Comparison of ENCODE assay signal across 1 cellular context in genomic region chr15:73504885-73505284, GRCh38.
TF ChIP-seq lines count a peak whose summit lies in the region.

No MANE protein-coding gene starts in this region.

TF ChIP-seq in K562, 482 proteins besides CTCF, POLR2A, EP300 and RAD21 (continued from another document and continues in another):
- TF ChIP-seq TBL1XR1 (IDR thresholded peaks at IDR 0.05; ENCODE audit: low read length in 2 of 2) (peak; percentile 47 to 67; a peak in 2 of 4 replicates), GATA2 (CRISPR knock-in tag; IDR thresholded peaks at IDR 0.05) (peak; percentile 58; the same call in 1 of the 2 replicates), ZNF699 (CRISPR knock-in tag; IDR thresholded peaks at IDR 0.05; ENCODE audit: insufficient replicate concordance) (no peak), FOXM1 (IDR thresholded peaks at IDR 0.05; ENCODE audit: low read depth) (peak; percentile 75), FOXM1 (CRISPR knock-in tag; IDR thresholded peaks at IDR 0.05; ENCODE audit: low read depth) (no peak), MAFK (IDR thresholded peaks at IDR 0.05; ENCODE audit: low read length) (no peak), RFX1 (IDR thresholded peaks at IDR 0.05) (no peak), MTA2 (IDR thresholded peaks at IDR 0.05; ENCODE audit: low read depth) (peak; percentile 94), CREB5 (CRISPR knock-in tag; IDR thresholded peaks at IDR 0.05) (no peak), ZNF766 (CRISPR knock-in tag; conservative IDR thresholded peaks at IDR 0.05) (no peak), ZNF445 (CRISPR knock-in tag; IDR thresholded peaks at IDR 0.05; ENCODE audit: low read depth) (no peak), RUNX1 (IDR thresholded peaks at IDR 0.05; ENCODE audit: low read depth) (no peak), ADNP (tag; IDR thresholded peaks at IDR 0.05) (peak; percentile 66; the same call in 1 of the 2 replicates), CTCFL (IDR thresholded peaks at IDR 0.05; ENCODE audit: borderline replicate concordance, insufficient read depth, low read depth, low read length, poor library complexity, severe bottlenecking) (no peak), ARID3A (IDR thresholded peaks at IDR 0.05; ENCODE audit: borderline replicate concordance, low read depth, low read length) (peak; percentile 33; the same call in 1 of the 2 replicates), NCOA4 (IDR thresholded peaks at IDR 0.05; ENCODE audit: partially characterized antibody) (no peak), HEY1 (CRISPR knock-in tag; IDR thresholded peaks at IDR 0.05; ENCODE audit: borderline replicate concordance) (no peak), MED1 (CRISPR knock-in tag; IDR thresholded peaks at IDR 0.05; ENCODE audit: borderline replicate concordance) (no peak), TCF3 (CRISPR knock-in tag; IDR thresholded peaks at IDR 0.05) (peak; percentile 87), ZFPM2 (CRISPR knock-in tag; IDR thresholded peaks at IDR 0.05) (no peak), CBX8 (IDR thresholded peaks at IDR 0.05; ENCODE audit: borderline replicate concordance, extremely low read depth, low read depth, low read length, poor library complexity, severe bottlenecking) (no peak), NR2C1 (IDR thresholded peaks at IDR 0.05) (no peak; the same call in 1 of the 2 replicates), NR2C1 (tag; IDR thresholded peaks at IDR 0.05) (no peak), CBFA2T3 (IDR thresholded peaks at IDR 0.05) (peak; percentile 97), CBX3 (IDR thresholded peaks at IDR 0.05; ENCODE audit: borderline replicate concordance in 1 of 2, low read length in 2 of 2) (no peak), EZH2 (IDR thresholded peaks at IDR 0.05; ENCODE audit: borderline replicate concordance, low read depth, low read length) (no peak; the same call in 1 of the 2 replicates), ARNT (IDR thresholded peaks at IDR 0.05) (peak in 1 of 2 experiments; percentile 85; a peak in 2 of 4 replicates), E2F6 (IDR thresholded peaks at IDR 0.05; ENCODE audit: borderline replicate concordance in 1 of 2, extremely low read depth in 1 of 2, insufficient read depth in 1 of 2, insufficient read length in 1 of 2, low read depth in 1 of 2, low read length in 1 of 2, poor library complexity in 1 of 2, severe bottlenecking in 1 of 2) (no peak), TSHZ1 (CRISPR knock-in tag; IDR thresholded peaks at IDR 0.05) (no peak), TEAD4 (IDR thresholded peaks at IDR 0.05; ENCODE audit: low read length) (peak; percentile 92), TEAD4 (CRISPR knock-in tag; IDR thresholded peaks at IDR 0.05; ENCODE audit: borderline replicate concordance) (no peak), SMARCA4 (IDR thresholded peaks at IDR 0.05) (peak; percentile 95), NRF1 (conservative IDR thresholded peaks at IDR 0.05 in 1 of 2, IDR thresholded peaks at IDR 0.05 in 1 of 2) (no peak), KHSRP (IDR thresholded peaks at IDR 0.05) (no peak), TRIM25 (IDR thresholded peaks at IDR 0.05; ENCODE audit: borderline replicate concordance) (no peak), ZNF384 (IDR thresholded peaks at IDR 0.05; ENCODE audit: low read depth, low read length) (peak; percentile 95), RBM25 (IDR thresholded peaks at IDR 0.05; ENCODE audit: low read depth, low read length, severe bottlenecking) (no peak), FOXA1 (IDR thresholded peaks at IDR 0.05; ENCODE audit: borderline replicate concordance) (no peak), CHD4 (IDR thresholded peaks at IDR 0.05; ENCODE audit: insufficient read depth, insufficient replicate concordance, low read depth, low read length, poor library complexity, severe bottlenecking) (no peak), HNRNPK (IDR thresholded peaks at IDR 0.05; ENCODE audit: low read depth, low read length, poor library complexity, severe bottlenecking) (no peak), ZKSCAN1 (IDR thresholded peaks at IDR 0.05; ENCODE audit: low read depth, low read length) (no peak), NBN (IDR thresholded peaks at IDR 0.05; ENCODE audit: low read depth) (peak; percentile 82), ELF1 (tag; IDR thresholded peaks at IDR 0.05) (no peak), CC2D1A (IDR thresholded peaks at IDR 0.05) (peak; percentile 74; the same call in 1 of the 2 replicates), IFI16 (CRISPR knock-in tag; IDR thresholded peaks at IDR 0.05) (no peak), RNF2 (IDR thresholded peaks at IDR 0.05) (peak; percentile 30; the same call in 1 of the 2 replicates), HSF4 (CRISPR knock-in tag; IDR thresholded peaks at IDR 0.05; ENCODE audit: borderline replicate concordance) (no peak), HDAC1 (IDR thresholded peaks at IDR 0.05) (peak in 1 of 2 experiments; percentile 45; a peak in 1 of 4 replicates), TAL1 (IDR thresholded peaks at IDR 0.05) (peak; percentile 96), STAT5A (IDR thresholded peaks at IDR 0.05; ENCODE audit: borderline replicate concordance, low read length) (peak; percentile 66; the same call in 1 of the 2 replicates), HLTF (IDR thresholded peaks at IDR 0.05) (0 out of 2 replicates have a peak, but pooled peaks have one; percentile 27), ESRRB (CRISPR knock-in tag; IDR thresholded peaks at IDR 0.05; ENCODE audit: borderline replicate concordance) (no peak), ZNF140 (CRISPR knock-in tag; IDR thresholded peaks at IDR 0.05) (no peak), MAFF (IDR thresholded peaks at IDR 0.05; ENCODE audit: low read length) (no peak), MBD2 (IDR thresholded peaks at IDR 0.05; ENCODE audit: borderline replicate concordance, low read depth) (no peak), IRF1 (CRISPR knock-in tag; IDR thresholded peaks at IDR 0.05; ENCODE audit: borderline replicate concordance) (no peak), GTF2E2 (tag; IDR thresholded peaks at IDR 0.05) (no peak), UBTF (IDR thresholded peaks at IDR 0.05; ENCODE audit: borderline replicate concordance in 1 of 2, low read depth in 2 of 2, low read length in 2 of 2) (no peak)
